Comparison of ENCODE assay signal across 1 cellular context in genomic region chr1:18484726-18485125, GRCh38.
TF ChIP-seq lines count a peak whose summit lies in the region.

No MANE protein-coding gene starts in this region.

TF ChIP-seq in HepG2, 621 proteins besides CTCF, POLR2A, EP300 and RAD21 (continued from another document):
- peak; percentile 36; the same call in 1 of the 2 replicates for TF ChIP-seq RARA (CRISPR knock-in tag; IDR thresholded peaks at IDR 0.05)
